21 cellular contexts compared by ENCODE assay signal in genomic region chr5:122612901-122613300, GRCh38.
DNase-seq lines count a peak whose midpoint lies in the region; ATAC-seq and TF ChIP-seq lines count a peak whose summit lies in the region.
"Had no signal": no experiment of that assay in that cellular context is flagged by ENCODE, and none has a peak within 500 bp of the region (broad histone marks: within the 10 kb centered on the region; RNA-seq: fewer than 3 reads in every experiment).

No MANE protein-coding gene starts in this region.

- no peaks in the 10 kb centered on the region for H3K27me3 ChIP-seq in GM23338 (ENCODE audit: insufficient read depth)
- no peaks in the 10 kb centered on the region for H3K27me3 ChIP-seq in thyroid gland
- H3K27me3 ChIP-seq: BLaER1 treated with 17β-estradiol and CSF1 and Interleukin-3, amounts not matched to agents 10 nM and 100 nM had no signal

- no peak overlapping the region for H3K4me3 Mint-ChIP-seq in GM23338
- H3K4me3 Mint-ChIP-seq: CD4-positive, alpha-beta T cell had no signal

- H3K9me3 Mint-ChIP-seq in GM23338: no peaks in the 10 kb centered on the region

- WGBS in thyroid gland, 2 donors: 38 to 41% methylated on average over 5 of the region's 5 CpGs

- H3K4me1 Mint-ChIP-seq in GM23338: peaks cover 16% of the 10 kb centered on the region

- H2AFZ ChIP-seq in GM23338: peak overlapping the region; percentile 74; the same call in 1 of the 2 replicates

- DNase-seq in GM23338 (ENCODE audit: low spot score): no peak
- DNase-seq in amniotic epithelial cell (ENCODE audit: low read depth): peak; percentile 11
- peak; percentile 14 for DNase-seq in left kidney (ENCODE audit: low read depth, low spot score)
- DNase-seq in thyroid gland: peak; percentile 44 to 50
- DNase-seq in left cardiac atrium: no peak
- DNase-seq: AML-193; CD4-positive, alpha-beta T cell; H7; KBM-7; MV-4-11; NCI-H1105; NCI-H1436 treated with DMSO at 0.1 percent for 48 hours; NCI-H187 treated with DMSO at 0.1 percent for 48 hours; NCI-H446; NCI-H524 treated with DMSO at 0.1 percent for 48 hours; NCI-H774; PC-3; SK-N-SH had no signal

- H3K4me1 ChIP-seq in GM23338 (ENCODE audit: insufficient read depth) (peaks cover 6% of the 10 kb centered on the region; the same call in 1 of the 2 replicates), thyroid gland (peaks cover 34 to 36% of the 10 kb centered on the region in 2 donors)

- no peaks in the 10 kb centered on the region for H3K36me3 Mint-ChIP-seq in GM23338 (ENCODE audit: low read depth)

- no peak for ATAC-seq in GM23338
- ATAC-seq in GM18868 (IDR thresholded peaks at IDR 0.05; ENCODE audit: unreplicated experiment): no peak
- no peak for ATAC-seq in left cardiac atrium
- no peak for ATAC-seq in HG02870 (IDR thresholded peaks at IDR 0.05; ENCODE audit: unreplicated experiment)
- ATAC-seq: PC-3 had no signal

- TF ChIP-seq CTCF in GM23338 (conservative IDR thresholded peaks at IDR 0.05; ENCODE audit: low read depth in 2 of 2) (no peak), thyroid gland (IDR thresholded peaks at IDR 0.05) (no peak)

- intact Hi-C loops in thyroid gland (cut with DNase I) (no loop called here), left cardiac atrium (cut with DNase I) (no loop called here)

- H3K27ac Mint-ChIP-seq in GM23338: peak overlapping the region; percentile 18; the same call in 1 of the 2 replicates
- H3K27ac Mint-ChIP-seq: CD4-positive, alpha-beta T cell had no signal

- H3K27ac ChIP-seq in GM23338 (ENCODE audit: low read depth) (no peak overlapping the region), thyroid gland (peak overlapping the region; percentile 76 to 95 (median 94))
- H3K27ac ChIP-seq: BLaER1 treated with 17β-estradiol and CSF1 and Interleukin-3, amounts not matched to agents 10 nM and 100 nM had no signal

- H3K9me3 ChIP-seq in thyroid gland: no peaks in the 10 kb centered on the region
- H3K9me3 ChIP-seq: BLaER1 treated with 17β-estradiol and CSF1 and Interleukin-3, amounts not matched to agents 10 nM and 100 nM; SK-N-SH had no signal

- H3K4me3 ChIP-seq in GM23338: no peak overlapping the region
- no peak overlapping the region for H3K4me3 ChIP-seq in thyroid gland (replicated peaks in 1 of 3)
- H3K4me3 ChIP-seq: BLaER1 treated with 17β-estradiol and CSF1 and Interleukin-3, amounts not matched to agents 10 nM and 100 nM had no signal

- no peak overlapping the region for H3K4me2 ChIP-seq in GM23338
- H3K4me2 ChIP-seq: BLaER1 treated with 17β-estradiol and CSF1 and Interleukin-3, amounts not matched to agents 10 nM and 100 nM; SK-N-SH had no signal

- no peak for TF ChIP-seq POLR2A in thyroid gland (IDR thresholded peaks at IDR 0.05)

- 0 out of 2 replicates have a peak, but pooled peaks cover 2% of the 10 kb centered on the region for H3K9me2 ChIP-seq in GM23338 (ENCODE audit: insufficient read depth)
- H3K9me2 ChIP-seq: SK-N-SH had no signal

- H3F3A ChIP-seq in GM23338 (replicated peaks; ENCODE audit: low read depth): no peaks in the 10 kb centered on the region

- H3K27me3 Mint-ChIP-seq in GM23338 (ENCODE audit: insufficient read depth, low read depth, poor library complexity): peaks cover 2% of the 10 kb centered on the region
- H3K27me3 Mint-ChIP-seq: CD4-positive, alpha-beta T cell had no signal

- no peaks in the 10 kb centered on the region for H3K79me2 ChIP-seq in GM23338 (replicated peaks; ENCODE audit: insufficient read depth)

- no peaks in the 10 kb centered on the region for H4K20me1 ChIP-seq in GM23338 (replicated peaks; ENCODE audit: insufficient read depth)
- H4K20me1 ChIP-seq: BLaER1 treated with 17β-estradiol and CSF1 and Interleukin-3, amounts not matched to agents 10 nM and 100 nM had no signal

- H3K36me3 ChIP-seq in GM23338 (ENCODE audit: insufficient read depth) (no peaks in the 10 kb centered on the region), thyroid gland (no peaks in the 10 kb centered on the region)
- H3K36me3 ChIP-seq: BLaER1 treated with 17β-estradiol and CSF1 and Interleukin-3, amounts not matched to agents 10 nM and 100 nM had no signal

TF ChIP-seq in GM23338, 12 proteins besides CTCF, POLR2A, EP300 and RAD21:
- TF ChIP-seq, protein P1, sequence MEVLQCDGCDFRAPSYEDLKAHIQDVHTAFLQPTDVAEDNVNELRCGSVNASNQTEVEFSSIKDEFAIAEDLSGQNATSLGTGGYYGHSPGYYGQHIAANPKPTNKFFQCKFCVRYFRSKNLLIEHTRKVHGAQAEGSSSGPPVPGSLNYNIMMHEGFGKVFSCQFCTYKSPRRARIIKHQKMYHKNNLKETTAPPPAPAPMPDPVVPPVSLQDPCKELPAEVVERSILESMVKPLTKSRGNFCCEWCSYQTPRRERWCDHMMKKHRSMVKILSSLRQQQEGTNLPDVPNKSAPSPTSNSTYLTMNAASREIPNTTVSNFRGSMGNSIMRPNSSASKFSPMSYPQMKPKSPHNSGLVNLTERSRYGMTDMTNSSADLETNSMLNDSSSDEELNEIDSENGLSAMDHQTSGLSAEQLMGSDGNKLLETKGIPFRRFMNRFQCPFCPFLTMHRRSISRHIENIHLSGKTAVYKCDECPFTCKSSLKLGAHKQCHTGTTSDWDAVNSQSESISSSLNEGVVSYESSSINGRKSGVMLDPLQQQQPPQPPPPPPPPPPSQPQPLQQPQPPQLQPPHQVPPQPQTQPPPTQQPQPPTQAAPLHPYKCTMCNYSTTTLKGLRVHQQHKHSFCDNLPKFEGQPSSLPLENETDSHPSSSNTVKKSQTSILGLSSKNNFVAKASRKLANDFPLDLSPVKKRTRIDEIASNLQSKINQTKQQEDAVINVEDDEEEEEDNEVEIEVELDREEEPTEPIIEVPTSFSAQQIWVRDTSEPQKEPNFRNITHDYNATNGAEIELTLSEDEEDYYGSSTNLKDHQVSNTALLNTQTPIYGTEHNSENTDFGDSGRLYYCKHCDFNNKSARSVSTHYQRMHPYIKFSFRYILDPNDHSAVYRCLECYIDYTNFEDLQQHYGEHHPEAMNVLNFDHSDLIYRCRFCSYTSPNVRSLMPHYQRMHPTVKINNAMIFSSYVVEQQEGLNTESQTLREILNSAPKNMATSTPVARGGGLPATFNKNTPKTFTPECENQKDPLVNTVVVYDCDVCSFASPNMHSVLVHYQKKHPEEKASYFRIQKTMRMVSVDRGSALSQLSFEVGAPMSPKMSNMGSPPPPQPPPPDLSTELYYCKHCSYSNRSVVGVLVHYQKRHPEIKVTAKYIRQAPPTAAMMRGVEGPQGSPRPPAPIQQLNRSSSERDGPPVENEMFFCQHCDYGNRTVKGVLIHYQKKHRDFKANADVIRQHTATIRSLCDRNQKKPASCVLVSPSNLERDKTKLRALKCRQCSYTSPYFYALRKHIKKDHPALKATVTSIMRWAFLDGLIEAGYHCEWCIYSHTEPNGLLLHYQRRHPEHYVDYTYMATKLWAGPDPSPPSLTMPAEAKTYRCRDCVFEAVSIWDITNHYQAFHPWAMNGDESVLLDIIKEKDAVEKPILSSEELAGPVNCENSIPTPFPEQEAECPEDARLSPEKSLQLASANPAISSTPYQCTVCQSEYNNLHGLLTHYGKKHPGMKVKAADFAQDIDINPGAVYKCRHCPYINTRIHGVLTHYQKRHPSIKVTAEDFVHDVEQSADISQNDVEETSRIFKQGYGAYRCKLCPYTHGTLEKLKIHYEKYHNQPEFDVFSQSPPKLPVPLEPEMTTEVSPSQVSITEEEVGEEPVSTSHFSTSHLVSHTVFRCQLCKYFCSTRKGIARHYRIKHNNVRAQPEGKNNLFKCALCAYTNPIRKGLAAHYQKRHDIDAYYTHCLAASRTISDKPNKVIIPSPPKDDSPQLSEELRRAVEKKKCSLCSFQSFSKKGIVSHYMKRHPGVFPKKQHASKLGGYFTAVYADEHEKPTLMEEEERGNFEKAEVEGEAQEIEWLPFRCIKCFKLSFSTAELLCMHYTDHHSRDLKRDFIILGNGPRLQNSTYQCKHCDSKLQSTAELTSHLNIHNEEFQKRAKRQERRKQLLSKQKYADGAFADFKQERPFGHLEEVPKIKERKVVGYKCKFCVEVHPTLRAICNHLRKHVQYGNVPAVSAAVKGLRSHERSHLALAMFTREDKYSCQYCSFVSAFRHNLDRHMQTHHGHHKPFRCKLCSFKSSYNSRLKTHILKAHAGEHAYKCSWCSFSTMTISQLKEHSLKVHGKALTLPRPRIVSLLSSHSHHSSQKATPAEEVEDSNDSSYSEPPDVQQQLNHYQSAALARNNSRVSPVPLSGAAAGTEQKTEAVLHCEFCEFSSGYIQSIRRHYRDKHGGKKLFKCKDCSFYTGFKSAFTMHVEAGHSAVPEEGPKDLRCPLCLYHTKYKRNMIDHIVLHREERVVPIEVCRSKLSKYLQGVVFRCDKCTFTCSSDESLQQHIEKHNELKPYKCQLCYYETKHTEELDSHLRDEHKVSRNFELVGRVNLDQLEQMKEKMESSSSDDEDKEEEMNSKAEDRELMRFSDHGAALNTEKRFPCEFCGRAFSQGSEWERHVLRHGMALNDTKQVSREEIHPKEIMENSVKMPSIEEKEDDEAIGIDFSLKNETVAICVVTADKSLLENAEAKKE (CRISPR knock-in tag; IDR thresholded peaks at IDR 0.05): no peak

Comparison
In these comparisons a context has a peak if more than half of its experiments do, and no peak if none do; other contexts are left out.
1. DNase-seq: peak in amniotic epithelial cell (single experiment), left kidney (single experiment) and thyroid gland (2 of 2); none in GM23338 (single experiment) and left cardiac atrium (single experiment).